ENCODE assay signal across 8 cellular contexts in the genomic region with DNA sequence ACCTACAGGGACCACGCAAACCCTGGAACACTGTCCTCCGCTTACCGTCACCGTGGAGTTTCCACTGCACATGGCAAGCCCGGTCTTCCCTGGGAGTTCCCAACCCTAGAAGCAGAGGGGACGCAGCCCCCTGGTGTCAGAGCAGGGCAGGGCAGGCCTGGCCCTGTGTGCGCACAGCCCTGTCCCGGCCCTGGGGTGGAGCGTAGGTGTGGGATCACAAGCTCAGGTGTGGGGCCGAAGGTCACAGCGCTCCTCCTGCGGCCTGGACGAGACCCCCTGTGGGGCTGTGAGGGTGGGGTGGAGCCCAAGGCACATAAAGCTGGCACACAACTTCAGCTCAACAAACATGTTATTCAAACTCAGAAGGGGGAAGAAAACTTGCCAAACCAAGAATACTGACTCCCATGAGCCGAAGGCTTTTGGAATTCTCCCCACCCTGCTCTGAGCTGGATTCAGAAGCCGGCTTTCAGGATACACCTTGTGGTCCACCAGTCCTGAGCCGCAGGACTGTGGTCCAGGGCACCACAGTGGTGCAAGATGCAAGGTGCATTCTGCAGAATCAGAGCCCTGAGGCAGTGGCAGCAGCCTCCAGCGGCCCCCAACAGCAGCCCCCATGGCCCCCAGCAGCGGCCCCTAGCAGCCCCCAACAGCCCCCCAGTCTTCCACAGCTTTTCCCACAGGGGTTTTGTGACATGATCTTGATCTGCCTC. TPM values are rescaled to one million over a fixed set of nuclear protein-coding genes. Genes with fewer than 3 reads are reported as not detected.
DNase-seq lines count a peak whose midpoint lies in the region; ATAC-seq lines count a peak whose summit lies in the region.

No MANE protein-coding gene starts in this region.

- no peaks in the 10 kb centered on the region for H3K27me3 ChIP-seq in adipocyte (replicated peaks; ENCODE audit: control insufficient read depth, insufficient read depth, low read length)

- peaks cover 4% of the 10 kb centered on the region for H3K36me3 ChIP-seq in adipocyte (ENCODE audit: control insufficient read depth, insufficient read depth, low read length, severe bottlenecking)

- peak overlapping the region; percentile 63 for H3K9ac ChIP-seq in adipocyte (ENCODE audit: low read length)

- DNase-seq in AG08395 (ENCODE audit: low spot score), result peak; percentile 56
- peak; percentile 32 for DNase-seq in OCI-M1 (lab: John Stamatoyannopoulos, UW)
- DNase-seq in adipocyte (ENCODE audit: low read depth), result peak; percentile 57
- peak; percentile 94 for DNase-seq in iPS-NIHi11 (ENCODE audit: low spot score)
- DNase-seq in stimulated activated CD8-positive, alpha-beta memory T cell treated with anti-CD3 and anti-CD28 coated beads, Interleukin-15, amount 100 ng/mL, for 48 hours (ENCODE audit: low read depth in 2 of 2), result peak; percentile 31 to 40
- no peak for DNase-seq in G401 (ENCODE audit: low spot score)

- in situ Hi-C loops in G401 (cut with HindIII; ENCODE audit: low sequenced_read_pairs), result no loop called here

- no peak overlapping the region for H3K4me3 ChIP-seq in adipocyte (ENCODE audit: low read length)

- peaks cover 12% of the 10 kb centered on the region for H3K4me1 ChIP-seq in adipocyte (ENCODE audit: control insufficient read depth, insufficient read depth, low read length)

- ATAC-seq in GM18498 (IDR thresholded peaks at IDR 0.05; ENCODE audit: unreplicated experiment) (peak; percentile 79), HG03103 (IDR thresholded peaks at IDR 0.05; ENCODE audit: low read depth, unreplicated experiment) (peak; percentile 69)

- no peaks in the 10 kb centered on the region for H3K9me3 ChIP-seq in adipocyte (ENCODE audit: control insufficient read depth, low read length)

RNA-seq across cellular contexts. Expression of a gene that starts 11.8 kb away (rescaled TPM):
- total RNA-seq in G401 (2014; rRNA removed; shearing (Covaris generic)), result 16.7 and 29.2 TPM in 2 replicates
